Comparison of ENCODE assay signal across 13 cellular contexts in genomic region chr22:37641251-37641949, GRCh38. TPM values are rescaled to one million over a fixed set of nuclear protein-coding genes. Genes with fewer than 3 reads are reported as not detected.
DNase-seq lines count a peak whose midpoint lies in the region; ATAC-seq and TF ChIP-seq lines count a peak whose summit lies in the region.
"Had no signal": no experiment of that assay in that cellular context is flagged by ENCODE, and none has a peak within 500 bp of the region (broad histone marks: within the 10 kb centered on the region; RNA-seq: fewer than 3 reads in every experiment).

No MANE protein-coding gene starts in this region.

- ATAC-seq in Right ventricle myocardium inferior (no peak), Right ventricle myocardium superior (ENCODE audit: poor library complexity) (no peak)

- H3K27ac ChIP-seq in urinary bladder (ENCODE audit: low read depth): peak overlapping the region; percentile 76
- H3K27ac ChIP-seq: ovary had no signal

- H3K4me1 Mint-ChIP-seq in activated naive CD8-positive, alpha-beta T cell (ENCODE audit: low read depth): peaks cover 47% of the 10 kb centered on the region
- peaks cover 19% of the 10 kb centered on the region for H3K4me1 Mint-ChIP-seq in mesothelial cell of epicardium

- intact Hi-C loops in Right ventricle myocardium inferior (cut with DNase I) (loop anchor here (5.0 kb wide), 1 partner anchor 151 kb away; no protein-coding TSS in a partner anchor), Right ventricle myocardium superior (cut with DNase I) (loop anchor here (5.0 kb wide), 1 partner anchor 151 kb away; no protein-coding TSS in a partner anchor)

- peak overlapping the region; percentile 46 for H3K4me3 Mint-ChIP-seq in activated naive CD8-positive, alpha-beta T cell
- H3K4me3 Mint-ChIP-seq in mesothelial cell of epicardium: peak overlapping the region; percentile 34

- no peak overlapping the region for H3K4me3 ChIP-seq in urinary bladder (ENCODE audit: low read depth, low read length)

- H3K9me3 Mint-ChIP-seq in activated naive CD8-positive, alpha-beta T cell (ENCODE audit: low read depth): no peaks in the 10 kb centered on the region
- H3K9me3 Mint-ChIP-seq in mesothelial cell of epicardium: no peaks in the 10 kb centered on the region
- H3K9me3 Mint-ChIP-seq: HFFc6 had no signal

- peak; percentile 31 for DNase-seq in Right ventricle myocardium inferior (ENCODE audit: missing footprints)
- no peak for DNase-seq in Right ventricle myocardium superior
- no peak for DNase-seq in mesothelial cell of epicardium (ENCODE audit: low spot score in 2 of 2, unreplicated experiment in 2 of 2)
- no peak for DNase-seq in kidney glomerular epithelial cell (lab: John Stamatoyannopoulos, UW)
- no peak for DNase-seq in hippocampal formation (lab: John Stamatoyannopoulos, UW)
- DNase-seq in putamen (ENCODE audit: low spot score): no peak
- DNase-seq: activated CD4-positive, alpha-beta T cell treated with anti-CD3 and anti-CD28 coated beads, Interleukin-2, amount 50 U/mL, for 1 hour; AML-193; HFFc6; SHP77 treated with DMSO at 0.1 percent for 48 hours had no signal

- 88% methylated on average over 13 of the region's 13 CpGs for WGBS in urinary bladder

- no peak for TF ChIP-seq CTCF in mesothelial cell of epicardium (IDR thresholded peaks at IDR 0.05; ENCODE audit: unreplicated experiment)

- no peaks in the 10 kb centered on the region for H3K4me1 ChIP-seq in urinary bladder (ENCODE audit: insufficient read depth)

- H3K27me3 Mint-ChIP-seq in activated naive CD8-positive, alpha-beta T cell: no peaks in the 10 kb centered on the region
- H3K27me3 Mint-ChIP-seq in mesothelial cell of epicardium (ENCODE audit: low read depth): no peaks in the 10 kb centered on the region

- no peaks in the 10 kb centered on the region for H3K36me3 ChIP-seq in urinary bladder (ENCODE audit: insufficient read depth)
- H3K36me3 ChIP-seq: ovary had no signal

- peak overlapping the region; percentile 46 for H3K27ac Mint-ChIP-seq in activated naive CD8-positive, alpha-beta T cell
- H3K27ac Mint-ChIP-seq in mesothelial cell of epicardium: no peak overlapping the region
- H3K27ac Mint-ChIP-seq: HFFc6 had no signal

- no peaks in the 10 kb centered on the region for H3K36me3 Mint-ChIP-seq in activated naive CD8-positive, alpha-beta T cell
- H3K36me3 Mint-ChIP-seq in mesothelial cell of epicardium: peaks cover 5% of the 10 kb centered on the region

RNA-seq across cellular contexts. Expression of gene SH3BP1, which starts 1.9 kb away (rescaled TPM):
- total RNA-seq in Right ventricle myocardium inferior (1.5 TPM), Right ventricle myocardium superior (1.9 TPM), mesothelial cell of epicardium (30.0 to 33.0 TPM (median 31.9 TPM) in 3 replicates), urinary bladder (10.9 TPM)
- 11.3 TPM for polyA plus RNA-seq in urinary bladder

RNA-seq across cellular contexts. Expression of gene PDXP, which starts 17.1 kb away (rescaled TPM):
- total RNA-seq in Right ventricle myocardium inferior: 21.4 TPM
- total RNA-seq in Right ventricle myocardium superior: 17.6 TPM
- total RNA-seq in mesothelial cell of epicardium: 15.6 to 16.5 TPM (median 16.1 TPM) in 3 replicates
- 3.2 TPM for total RNA-seq in urinary bladder
- 15.1 TPM for polyA plus RNA-seq in urinary bladder

RNA-seq across cellular contexts. Expression of gene GGA1, which starts 32.8 kb away (rescaled TPM):
- 26.7 TPM for total RNA-seq in Right ventricle myocardium inferior
- 22.3 TPM for total RNA-seq in Right ventricle myocardium superior
- 96.6 to 107 TPM (median 96.6 TPM) in 3 replicates for total RNA-seq in mesothelial cell of epicardium
- total RNA-seq in urinary bladder: 29.3 TPM
- 45.4 TPM for polyA plus RNA-seq in urinary bladder

RNA-seq across cellular contexts. Expression of gene LGALS1, which starts 34.0 kb away (rescaled TPM):
- total RNA-seq in Right ventricle myocardium inferior (1,345 TPM), Right ventricle myocardium superior (1,068 TPM), mesothelial cell of epicardium (238 to 262 TPM (median 242 TPM) in 3 replicates), urinary bladder (1,499 TPM)
- 1,781 TPM for polyA plus RNA-seq in urinary bladder

RNA-seq across cellular contexts. Expression of gene NOL12, which starts 44.7 kb away (rescaled TPM):
- 14.1 TPM for total RNA-seq in Right ventricle myocardium inferior
- total RNA-seq in Right ventricle myocardium superior: 14.3 TPM
- 23.9 to 25.2 TPM (median 24.8 TPM) in 3 replicates for total RNA-seq in mesothelial cell of epicardium
- 8.7 TPM for total RNA-seq in urinary bladder
- 17.9 TPM for polyA plus RNA-seq in urinary bladder
